8 cellular contexts compared by ENCODE assay signal in genomic region chr16:67000384-67001158, GRCh38. TPM values are rescaled to one million over a fixed set of nuclear protein-coding genes. Genes with fewer than 3 reads are reported as not detected.
DNase-seq lines count a peak whose midpoint lies in the region; ATAC-seq and TF ChIP-seq lines count a peak whose summit lies in the region.

No MANE protein-coding gene starts in this region.

- no peak for TF ChIP-seq CTCF in progenitor cell of endocrine pancreas (IDR thresholded peaks at IDR 0.05; ENCODE audit: unreplicated experiment)

- no peaks in the 10 kb centered on the region for H3K9me3 Mint-ChIP-seq in activated naive CD8-positive, alpha-beta T cell treated with anti-CD3 and anti-CD28 coated beads, Interleukin-2, amount 50 U/mL, for 24 hours
- no peaks in the 10 kb centered on the region for H3K9me3 Mint-ChIP-seq in progenitor cell of endocrine pancreas (ENCODE audit: low read depth)

- H3K27me3 Mint-ChIP-seq in activated naive CD8-positive, alpha-beta T cell treated with anti-CD3 and anti-CD28 coated beads, Interleukin-2, amount 50 U/mL, for 24 hours, result no peaks in the 10 kb centered on the region
- peaks cover 63% of the 10 kb centered on the region for H3K27me3 Mint-ChIP-seq in progenitor cell of endocrine pancreas

- intact Hi-C loops in left ventricle myocardium superior (cut with micrococcal nuclease), result no loop called here

- no peaks in the 10 kb centered on the region for H3K36me3 Mint-ChIP-seq in activated naive CD8-positive, alpha-beta T cell treated with anti-CD3 and anti-CD28 coated beads, Interleukin-2, amount 50 U/mL, for 24 hours (ENCODE audit: low read depth)
- H3K36me3 Mint-ChIP-seq in progenitor cell of endocrine pancreas (ENCODE audit: insufficient read depth), result no peaks in the 10 kb centered on the region

- H3K4me1 Mint-ChIP-seq in activated naive CD8-positive, alpha-beta T cell treated with anti-CD3 and anti-CD28 coated beads, Interleukin-2, amount 50 U/mL, for 24 hours, result peaks cover 13% of the 10 kb centered on the region
- peaks cover 4% of the 10 kb centered on the region for H3K4me1 Mint-ChIP-seq in progenitor cell of endocrine pancreas (ENCODE audit: low read depth)

- peak; percentile 60 for ATAC-seq in activated naive CD8-positive, alpha-beta T cell treated with anti-CD3 and anti-CD28 coated beads, Interleukin-2, amount 50 U/mL, for 24 hours
- ATAC-seq in left ventricle myocardium superior (peak; percentile 55), HG03460 (IDR thresholded peaks at IDR 0.05; ENCODE audit: unreplicated experiment) (no peak)

- DNase-seq in SKM-1 treated with dmso at 0.1 percent for 144 hours (lab: John Stamatoyannopoulos, UW; ENCODE audit: unreplicated experiment) (peak; percentile 9), SKM-1 (lab: John Stamatoyannopoulos, UW; ENCODE audit: unreplicated experiment) (no peak), SHP77 (lab: John Stamatoyannopoulos, UW) (peak; percentile 59 to 64), left ventricle myocardium superior (peak; percentile 76), progenitor cell of endocrine pancreas (ENCODE audit: low spot score, unreplicated experiment) (peak; percentile 34), NCI-H1048 (lab: John Stamatoyannopoulos, UW) (no peak)
- peak; percentile 48 for DNase-seq in activated naive CD8-positive, alpha-beta T cell treated with anti-CD3 and anti-CD28 coated beads, Interleukin-2, amount 50 U/mL, for 24 hours

- peak overlapping the region; percentile 55 for H3K27ac Mint-ChIP-seq in activated naive CD8-positive, alpha-beta T cell treated with anti-CD3 and anti-CD28 coated beads, Interleukin-2, amount 50 U/mL, for 24 hours
- no peak overlapping the region for H3K27ac Mint-ChIP-seq in progenitor cell of endocrine pancreas

- H3K4me3 Mint-ChIP-seq in activated naive CD8-positive, alpha-beta T cell treated with anti-CD3 and anti-CD28 coated beads, Interleukin-2, amount 50 U/mL, for 24 hours, result peak overlapping the region; percentile 70
- peak overlapping the region; percentile 70 for H3K4me3 Mint-ChIP-seq in progenitor cell of endocrine pancreas (ENCODE audit: low read depth)

RNA-seq across cellular contexts. Expression of gene CES4A, which starts 12.2 kb away (rescaled TPM):
- 6.7 TPM for total RNA-seq in left ventricle myocardium superior
- total RNA-seq in progenitor cell of endocrine pancreas, result 4.6 and 5.2 TPM in 2 replicates

RNA-seq across cellular contexts. Expression of gene CBFB, which starts 28.4 kb away (rescaled TPM):
- total RNA-seq in left ventricle myocardium superior (24.2 TPM), progenitor cell of endocrine pancreas (86.6 and 87.3 TPM in 2 replicates)

RNA-seq across cellular contexts. Expression of gene CES3, which starts 39.5 kb away (rescaled TPM):
- total RNA-seq in left ventricle myocardium superior (1.6 TPM), progenitor cell of endocrine pancreas (2.7 and 4.8 TPM in 2 replicates)

Comparison
In these comparisons a context has a peak if more than half of its experiments do, and no peak if none do; other contexts are left out.
1. DNase-seq: peak in SKM-1 treated with dmso at 0.1 percent for 144 hours (single experiment), SHP77 (2 of 2), activated naive CD8-positive, alpha-beta T cell treated with anti-CD3 and anti-CD28 coated beads, Interleukin-2, amount 50 U/mL, for 24 hours (single experiment), left ventricle myocardium superior (single experiment) and progenitor cell of endocrine pancreas (single experiment); none in SKM-1 (single experiment) and NCI-H1048 (single experiment).